ENCODE assay signal across 31 cellular contexts in the genomic region with DNA sequence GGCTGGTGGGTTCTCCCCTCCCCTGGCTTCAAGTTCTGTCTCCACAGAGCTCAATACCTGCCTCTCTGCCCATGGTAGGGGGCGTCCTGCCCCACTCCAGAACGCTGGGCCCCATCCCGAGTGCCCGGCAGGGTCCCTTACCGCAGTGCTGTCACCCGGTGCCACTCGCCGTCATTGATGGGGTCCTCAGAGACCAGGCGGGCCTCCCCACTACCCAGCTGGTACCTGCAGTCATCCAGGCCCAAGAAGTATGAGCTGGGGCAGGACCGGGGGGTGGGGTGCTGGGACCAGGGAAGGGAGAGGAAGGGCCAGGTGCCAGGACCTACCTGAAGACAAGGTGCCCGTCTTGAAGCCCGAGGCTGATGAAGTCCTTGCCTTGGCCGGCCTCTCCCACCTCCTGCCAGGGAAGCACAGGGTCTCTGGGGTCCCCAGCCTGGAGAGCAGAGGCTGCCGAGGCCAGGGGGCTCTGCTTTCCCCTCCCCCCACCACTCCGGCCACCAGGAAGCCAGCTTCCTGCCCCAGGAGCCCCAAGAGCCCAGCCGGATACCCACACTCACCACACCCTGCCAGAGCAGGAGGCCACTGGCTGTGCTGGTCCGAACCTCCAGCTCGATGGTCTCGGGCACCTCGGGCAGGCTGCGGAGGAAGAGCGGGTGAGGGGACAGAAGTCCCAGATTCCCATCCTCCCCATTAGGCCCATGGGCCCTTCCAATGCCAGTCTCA. TPM values are rescaled to one million over a fixed set of nuclear protein-coding genes. Genes with fewer than 3 reads are reported as not detected.
DNase-seq lines count a peak whose midpoint lies in the region; ATAC-seq, FAIRE-seq and TF ChIP-seq lines count a peak whose summit lies in the region.
"Had no signal": no experiment of that assay in that cellular context is flagged by ENCODE, and none has a peak within 500 bp of the region (broad histone marks: within the 10 kb centered on the region; RNA-seq: fewer than 3 reads in every experiment).

No MANE protein-coding gene starts in this region.

- TF ChIP-seq EP300 in K562 (IDR thresholded peaks at IDR 0.05; ENCODE audit: low read length), result no peak

- H4K20me1 ChIP-seq in BLaER1 (no peaks in the 10 kb centered on the region), K562 (replicated peaks; ENCODE audit: control insufficient read depth, insufficient read depth, low read length) (no peaks in the 10 kb centered on the region)

- H3K4me1 Mint-ChIP-seq in nephron progenitor cell, result no peaks in the 10 kb centered on the region
- H3K4me1 Mint-ChIP-seq: CD8-positive, alpha-beta memory T cell; T-cell had no signal

- WGBS in K562 (ENCODE audit: insufficient coverage, low coverage, missing lambda C conversion rate), result 78% methylated on average over 18 of the region's 22 CpGs

- H3K4me3 ChIP-seq in BLaER1 (no peak overlapping the region), K562 (no peak overlapping the region)
- H3K4me3 ChIP-seq: GM23248, HAP-1, MG63, PC-9 had no signal

- POLR2A ChIA-PET in K562 (lab: Yijun Ruan, JAX), result interaction anchor here (0.8 to 2.1 kb wide), 2 partner anchors 10 to 42 kb away, joined by 3 to 6 read pairs; a partner anchor contains a TSS

- FAIRE-seq in GM12891 (lab: Jason Lieb, UNC) (no peak), K562 (lab: Jason Lieb, UNC) (no peak)
- FAIRE-seq: HTR-8/SVneo had no signal

- H3K27me3 ChIP-seq in BLaER1, result no peaks in the 10 kb centered on the region
- no peaks in the 10 kb centered on the region for H3K27me3 ChIP-seq in K562 (ENCODE audit: control insufficient read depth in 2 of 2, insufficient read depth in 2 of 2, low read length in 2 of 2)
- H3K27me3 ChIP-seq: MG63 had no signal

- peaks cover 15% of the 10 kb centered on the region for H3K4me1 ChIP-seq in BLaER1
- peaks cover 8 to 41% of the 10 kb centered on the region in 2 experiments; a peak in 4 of 5 replicates for H3K4me1 ChIP-seq in K562 (replicated peaks in 1 of 2; ENCODE audit: control insufficient read depth in 2 of 2, insufficient read depth in 2 of 2, low read length in 2 of 2)
- H3K4me1 ChIP-seq: HAP-1 had no signal

- no peaks in the 10 kb centered on the region for H3K9me3 ChIP-seq in BLaER1
- no peaks in the 10 kb centered on the region for H3K9me3 ChIP-seq in K562 (replicated peaks; ENCODE audit: control insufficient read depth, insufficient read depth, low read depth, low read length)
- H3K9me3 ChIP-seq: HAP-1, MG63 had no signal

- peaks cover 16% of the 10 kb centered on the region for H3K36me3 Mint-ChIP-seq in nephron progenitor cell (ENCODE audit: low read depth)
- H3K36me3 Mint-ChIP-seq: CD8-positive, alpha-beta memory T cell; T-cell had no signal

- no peaks in the 10 kb centered on the region for H3K27me3 Mint-ChIP-seq in nephron progenitor cell (ENCODE audit: low read depth, poor library complexity)

- DNase-seq in GM12891 (ENCODE audit: insufficient read length, low spot score) (peak; percentile 10), K562 (ENCODE audit: extremely low read depth in 1 of 4, low spot score in 3 of 4) (no peak), nephron progenitor cell (no peak), AG08396 (ENCODE audit: low spot score) (no peak), dermis blood vessel endothelial cell (no peak), ecto neural progenitor cell (ENCODE audit: low spot score) (no peak)
- DNase-seq in activated CD8-positive, alpha-beta memory T cell treated with anti-CD3 and anti-CD28 coated beads, Interleukin-2, amount 50 U/mL, for 48 hours, result no peak
- DNase-seq: C1 segment of cervical spinal cord; Calu3; CD8-positive, alpha-beta memory T cell; DMS79 treated with DMSO at 0.1 percent for 48 hours; GF-D8; GM23248; HFFc6; KG1; MG63; NCI-H1417; NCI-H1694; NCI-H2029 treated with DMSO at 0.1 percent for 48 hours; NCI-H446 treated with DMSO at 0.1 percent for 48 hours; NCI-H526; NCI-H82; PC-9; Right ventricle myocardium superior; T-cell had no signal

- TF ChIP-seq RAD21 in K562 (CRISPR knock-in tag; conservative IDR thresholded peaks at IDR 0.05 in 1 of 2, IDR thresholded peaks at IDR 0.05 in 1 of 2), result no peak

- no TSS peak for BruUV-seq in K562 (replicated peaks; lab: Mats Ljungman, UMichigan)

- H3K9me1 ChIP-seq in K562 (ENCODE audit: control insufficient read depth, insufficient read depth, low read length), result peaks cover 3% of the 10 kb centered on the region

- TF ChIP-seq CTCF in K562 (IDR thresholded peaks at IDR 0.05 in 2 of 3, conservative IDR thresholded peaks at IDR 0.05 in 1 of 3; ENCODE audit: insufficient read depth in 2 of 3, low read depth in 1 of 3, low read length in 3 of 3), result no peak
- no peak for TF ChIP-seq CTCF in nephron progenitor cell (IDR thresholded peaks at IDR 0.05)

- ATAC-seq in K562, result no peak
- ATAC-seq: T-cell had no signal

- intact Hi-C loops in K562 (cut with micrococcal nuclease), result no loop called here

- H3K79me2 ChIP-seq in K562 (ENCODE audit: control insufficient read depth, insufficient read depth, low read length), result no peaks in the 10 kb centered on the region

- H3K36me3 ChIP-seq in BLaER1 (peaks cover 76% of the 10 kb centered on the region), K562 (ENCODE audit: control insufficient read depth, insufficient read depth, low read length) (peaks cover 60% of the 10 kb centered on the region; the same call in 2 of the 3 replicates)

- H3K9me3 Mint-ChIP-seq in nephron progenitor cell, result peaks cover 3% of the 10 kb centered on the region
- H3K9me3 Mint-ChIP-seq: CD8-positive, alpha-beta memory T cell; HFFc6; T-cell had no signal

- H3K9ac ChIP-seq in BLaER1 (no peak overlapping the region), K562 (ENCODE audit: insufficient read depth in 1 of 2, low read depth in 2 of 2, low read length in 2 of 2) (peak overlapping the region in 1 of 2 experiments; percentile 64; a peak in 2 of 4 replicates)
- H3K9ac ChIP-seq: GM23248 had no signal

- CTCF ChIA-PET in K562 (lab: Yijun Ruan, JAX; ENCODE audit: low intra/inter-chr PET ratio), result no interaction called here

- no peak overlapping the region for H3K4me2 ChIP-seq in BLaER1
- H3K4me2 ChIP-seq in K562 (ENCODE audit: insufficient read depth, low read length), result no peak overlapping the region
- H3K4me2 ChIP-seq: PC-9 had no signal

- in situ Hi-C loops in K562 (cut with MboI), result no loop called here

- TF ChIP-seq POLR2A in GM12891 (IDR thresholded peaks at IDR 0.05; ENCODE audit: low read depth, low read length), result no peak
- TF ChIP-seq POLR2A in K562 (conservative IDR thresholded peaks at IDR 0.05), result no peak

- H3K27ac Mint-ChIP-seq in nephron progenitor cell, result peak overlapping the region; percentile 29
- H3K27ac Mint-ChIP-seq: CD8-positive, alpha-beta memory T cell; HFFc6; T-cell had no signal

- H2AFZ ChIP-seq in K562 (ENCODE audit: low read depth, low read length), result no peak overlapping the region
- H2AFZ ChIP-seq: GM23248, PC-9 had no signal

- no peak overlapping the region for H3K4me3 Mint-ChIP-seq in nephron progenitor cell
- H3K4me3 Mint-ChIP-seq: CD8-positive, alpha-beta memory T cell; HFFc6; T-cell had no signal

- H3K27ac ChIP-seq in BLaER1, result peak overlapping the region; percentile 44; the same call in 1 of the 2 replicates
- no peak overlapping the region for H3K27ac ChIP-seq in K562 (ENCODE audit: extremely low read depth, low read depth, low read length)
- H3K27ac ChIP-seq: GM23248, PC-9 had no signal

TF ChIP-seq in GM12891, 5 proteins besides CTCF, POLR2A, EP300 and RAD21 (continues in another document):
- TF ChIP-seq TAF1 (IDR thresholded peaks at IDR 0.05; ENCODE audit: low read depth, low read length), result no peak

TF ChIP-seq in K562, 482 proteins besides CTCF, POLR2A, EP300 and RAD21 (continues in another document):
- TF ChIP-seq POLR2G (IDR thresholded peaks at IDR 0.05; ENCODE audit: low read depth, low read length), result 0 out of 2 replicates have a peak, but pooled peaks have one; percentile 17

RNA-seq across cellular contexts. Expression of a gene that starts 12.1 kb away (rescaled TPM):
- 0.74 TPM for polyA plus RNA-seq in GM12891 (2012; ENCODE audit: low read depth, missing spikeins)
- total RNA-seq in K562 (2011; cell fraction: chromatin; rRNA removed; ENCODE audit: low replicate concordance), result not detected in 2 replicates
- total RNA-seq in K562 (2011; cell fraction: nucleolus; rRNA removed), result 0.13 TPM in 1 of 2 replicates, not detected in the other
- total RNA-seq in K562 (2011; cell fraction: nucleoplasm; rRNA removed), result not detected in 2 replicates
- total RNA-seq in K562 (2014; rRNA removed) (not detected in 2 replicates), K562 (2014; rRNA removed; fragmentation: Illumina TruSeq; extraction: Trizol) (not detected in 2 replicates), K562 (2015; rRNA removed; fragmentation: Illumina TruSeq; extraction: Trizol) (not detected in 2 replicates), K562 (2021) (not detected in 2 replicates), dermis blood vessel endothelial cell (0.05 and 0.17 TPM in 2 replicates)
- polyA plus RNA-seq in K562 (2011; rRNA removed) (not detected in 2 replicates), K562 (2014; fragmentation: Illumina TruSeq; extraction: Trizol) (not detected in 2 replicates), K562 (2014; fragmentation: Nextera tagmentation; extraction: Ambion mirVana) (under 1 TPM; 0.45 to 0.48 TPM), K562 (2014; rRNA removed) (not detected in 2 replicates)
- not detected in 2 replicates for polyA plus RNA-seq in K562 (2011; cell fraction: cytosol; rRNA removed)
- polyA plus RNA-seq in K562 (2011; cell fraction: nucleus; rRNA removed), result 0.10 TPM in 1 of 2 replicates, not detected in the other
- polyA plus RNA-seq in K562 (2012), result 5.8 and 7.0 TPM in 2 replicates
- polyA minus RNA-seq in K562 (2011; rRNA and poly(A)+ RNA removed), result not detected in 2 replicates
- not detected in 2 replicates for polyA minus RNA-seq in K562 (2011; cell fraction: cytosol; rRNA and poly(A)+ RNA removed)
- polyA minus RNA-seq in K562 (2011; cell fraction: nucleus; rRNA and poly(A)+ RNA removed), result not detected in 2 replicates
- total RNA-seq: A673; Calu3; CD8-positive, alpha-beta memory T cell; GM23248; PC-9; Right ventricle myocardium superior; RPMI7951; SK-MEL-5 had no signal
- polyA plus RNA-seq: CD8-positive, alpha-beta memory T cell had no signal

RNA-seq across cellular contexts. Expression of a gene that starts 41.2 kb away (rescaled TPM):
- polyA plus RNA-seq in GM12891 (2012; ENCODE audit: low read depth, missing spikeins), result 46.3 TPM
- 194 and 717 TPM in 2 replicates for total RNA-seq in K562 (2011; cell fraction: chromatin; rRNA removed; ENCODE audit: low replicate concordance)
- 95.7 and 151 TPM in 2 replicates for total RNA-seq in K562 (2011; cell fraction: nucleolus; rRNA removed)
- total RNA-seq in K562 (2011; cell fraction: nucleoplasm; rRNA removed), result 249 and 315 TPM in 2 replicates
- 89.9 and 91.0 TPM in 2 replicates for total RNA-seq in K562 (2014; rRNA removed)
- total RNA-seq in K562 (2014; rRNA removed; fragmentation: Illumina TruSeq; extraction: Trizol), result 106 and 120 TPM in 2 replicates
- total RNA-seq in K562 (2015; rRNA removed; fragmentation: Illumina TruSeq; extraction: Trizol), result 102 and 109 TPM in 2 replicates
- total RNA-seq in K562 (2021), result 123 TPM in 2 replicates
- 78.6 and 97.2 TPM in 2 replicates for polyA plus RNA-seq in K562 (2011; rRNA removed)
- 13.8 and 29.6 TPM in 2 replicates for polyA plus RNA-seq in K562 (2011; cell fraction: cytosol; rRNA removed)
- 94.2 and 106 TPM in 2 replicates for polyA plus RNA-seq in K562 (2011; cell fraction: nucleus; rRNA removed)
- 92.9 and 103 TPM in 2 replicates for polyA plus RNA-seq in K562 (2012)
- 101 and 121 TPM in 2 replicates for polyA plus RNA-seq in K562 (2014; fragmentation: Illumina TruSeq; extraction: Trizol)
- 10 to 100 TPM; 23.3 to 30.3 TPM for polyA plus RNA-seq in K562 (2014; fragmentation: Nextera tagmentation; extraction: Ambion mirVana)
- polyA plus RNA-seq in K562 (2014; rRNA removed), result 101 and 106 TPM in 2 replicates
- polyA minus RNA-seq in K562 (2011; rRNA and poly(A)+ RNA removed), result 149 and 168 TPM in 2 replicates
- 39.7 and 45.1 TPM in 2 replicates for polyA minus RNA-seq in K562 (2011; cell fraction: cytosol; rRNA and poly(A)+ RNA removed)
- polyA minus RNA-seq in K562 (2011; cell fraction: nucleus; rRNA and poly(A)+ RNA removed), result 77.0 and 154 TPM in 2 replicates
- total RNA-seq in dermis blood vessel endothelial cell, result 81.9 and 125 TPM in 2 replicates
